In genomic region chr6:6328451-6328850, GRCh38 we compare ENCODE assay signal across 24 cellular contexts. TPM values are rescaled to one million over a fixed set of nuclear protein-coding genes. Genes with fewer than 3 reads are reported as not detected.
DNase-seq lines count a peak whose midpoint lies in the region; ATAC-seq and TF ChIP-seq lines count a peak whose summit lies in the region.
"Had no signal": no experiment of that assay in that cellular context is flagged by ENCODE, and none has a peak within 500 bp of the region (broad histone marks: within the 10 kb centered on the region; RNA-seq: fewer than 3 reads in every experiment).

No MANE protein-coding gene starts in this region.

- ATAC-seq in lung (ENCODE audit: insufficient read depth, low FRiP score): peak; percentile 13
- ATAC-seq in activated T-cell treated with anti-CD3 and anti-CD28 coated beads, Interleukin-2, amount 50 U/mL, for 72 hours (replicated peaks in 1 of 2): no peak
- no peak for ATAC-seq in GM19467 (IDR thresholded peaks at IDR 0.05; ENCODE audit: unreplicated experiment)
- ATAC-seq: GM23338, K562 had no signal

- DNase-seq in NOMO-1 (lab: John Stamatoyannopoulos, UW; ENCODE audit: unreplicated experiment in 2 of 2): peak; percentile 24 to 34
- no peak for DNase-seq in NOMO-1 treated with dmso at 0.1 percent for 144 hours (lab: John Stamatoyannopoulos, UW; ENCODE audit: unreplicated experiment)
- peak; percentile 8 to 23 for DNase-seq in Kasumi-1 (lab: John Stamatoyannopoulos, UW)
- peak; percentile 42 for DNase-seq in RPMI8226
- no peak for DNase-seq in lung (ENCODE audit: low spot score)
- no peak for DNase-seq in Karpas-422
- no peak for DNase-seq in activated T-cell treated with anti-CD3 and anti-CD28 coated beads, Interleukin-2, amount 50 U/mL, for 72 hours
- DNase-seq: 8988T; Calu3; CD4-positive, alpha-beta memory T cell; GF-D8; HCEC 1CT; NCI-H1105 treated with DMSO at 0.1 percent for 48 hours; NCI-H1694; NCI-H510A; NCI-H748 treated with DMSO at 0.1 percent for 48 hours; PC-9 had no signal

- no peaks in the 10 kb centered on the region for H3K36me3 ChIP-seq in lung (ENCODE audit: control insufficient read depth in 2 of 2, insufficient read depth in 2 of 2, low read length in 2 of 2)
- no peaks in the 10 kb centered on the region for H3K36me3 ChIP-seq in Karpas-422 (ENCODE audit: insufficient read depth, low read length)
- H3K36me3 ChIP-seq: SJSA1 had no signal

- H4K20me1 ChIP-seq in Karpas-422 (ENCODE audit: insufficient read depth, low read depth, low read length): no peaks in the 10 kb centered on the region

- H3K4me1 Mint-ChIP-seq in activated T-cell treated with anti-CD3 and anti-CD28 coated beads, Interleukin-2, amount 50 U/mL, for 72 hours (ENCODE audit: low read depth): no peaks in the 10 kb centered on the region
- H3K4me1 Mint-ChIP-seq: GM23338 had no signal

- no peak overlapping the region for H3K4me3 Mint-ChIP-seq in activated T-cell treated with anti-CD3 and anti-CD28 coated beads, Interleukin-2, amount 50 U/mL, for 72 hours
- H3K4me3 Mint-ChIP-seq: CD4-positive, alpha-beta memory T cell; GM23338 had no signal

- H3K9me2 ChIP-seq in Karpas-422 (replicated peaks; ENCODE audit: insufficient read depth, low read length): no peaks in the 10 kb centered on the region

- H3K4me2 ChIP-seq in Karpas-422 (ENCODE audit: low read depth, low read length, poor library complexity, severe bottlenecking): no peak overlapping the region
- H3K4me2 ChIP-seq: GM23338, PC-9 had no signal

- H3K79me2 ChIP-seq in Karpas-422 (ENCODE audit: low read length): no peaks in the 10 kb centered on the region

- H3K4me3 ChIP-seq in lung (no peak overlapping the region), Karpas-422 (ENCODE audit: low read length) (no peak overlapping the region)
- H3K4me3 ChIP-seq: GM23338, K562, PC-9, SJSA1 had no signal

- H3K9ac ChIP-seq in Karpas-422 (ENCODE audit: low read length): no peak overlapping the region

- H3K27me3 ChIP-seq in lung (ENCODE audit: control insufficient read depth, insufficient read depth): no peaks in the 10 kb centered on the region
- no peaks in the 10 kb centered on the region for H3K27me3 ChIP-seq in Karpas-422 (ENCODE audit: low read length)
- H3K27me3 ChIP-seq: SJSA1 had no signal

- H3K36me3 Mint-ChIP-seq in activated T-cell treated with anti-CD3 and anti-CD28 coated beads, Interleukin-2, amount 50 U/mL, for 72 hours (ENCODE audit: insufficient read depth in 2 of 2): no peaks in the 10 kb centered on the region
- H3K36me3 Mint-ChIP-seq: CD4-positive, alpha-beta memory T cell had no signal

- TF ChIP-seq CTCF in lung (IDR thresholded peaks at IDR 0.05; ENCODE audit: control extremely low read depth, extremely low read depth): no peak

- 46 to 73% methylated on average over 3 of the region's 3 CpGs for WGBS in lung, 2 donors

- H3K9me3 ChIP-seq in lung (ENCODE audit: control insufficient read depth in 2 of 2, insufficient read depth in 1 of 2, low read length in 1 of 2) (peaks cover 0 to 4% of the 10 kb centered on the region in 2 donors), Karpas-422 (ENCODE audit: low read length) (no peaks in the 10 kb centered on the region; the same call in 1 of the 2 replicates)
- H3K9me3 ChIP-seq: SJSA1 had no signal

- H3K27ac Mint-ChIP-seq in activated T-cell treated with anti-CD3 and anti-CD28 coated beads, Interleukin-2, amount 50 U/mL, for 72 hours: no peak overlapping the region
- H3K27ac Mint-ChIP-seq: CD4-positive, alpha-beta memory T cell; GM23338 had no signal

- no peaks in the 10 kb centered on the region for H3K9me3 Mint-ChIP-seq in activated T-cell treated with anti-CD3 and anti-CD28 coated beads, Interleukin-2, amount 50 U/mL, for 72 hours
- H3K9me3 Mint-ChIP-seq: CD4-positive, alpha-beta memory T cell; GM23338 had no signal

- H3K27ac ChIP-seq in lung (ENCODE audit: low read depth in 1 of 2, low read length in 1 of 2) (no peak overlapping the region), Karpas-422 (ENCODE audit: low read length) (no peak overlapping the region)
- H3K27ac ChIP-seq: PC-9, SJSA1 had no signal

- peaks cover 17% of the 10 kb centered on the region for H3K27me3 Mint-ChIP-seq in activated T-cell treated with anti-CD3 and anti-CD28 coated beads, Interleukin-2, amount 50 U/mL, for 72 hours (ENCODE audit: low read depth)

- H2AFZ ChIP-seq in Karpas-422 (ENCODE audit: low read length): no peak overlapping the region
- H2AFZ ChIP-seq: GM23338, PC-9 had no signal

- no peaks in the 10 kb centered on the region for H3K4me1 ChIP-seq in lung (ENCODE audit: control insufficient read depth in 2 of 2, insufficient read depth in 2 of 2, low read length in 2 of 2)
- peaks cover 33% of the 10 kb centered on the region for H3K4me1 ChIP-seq in Karpas-422 (ENCODE audit: low read length)

RNA-seq across cellular contexts. Expression of gene F13A1, which starts 8.0 kb away (rescaled TPM):
- total RNA-seq in lung: 10 to 100 TPM; 31.1 to 69.9 TPM
- 10 to 100 TPM in 1 of 2 donors, 1 to 10 TPM in 1; 4.3 to 15.6 TPM for polyA plus RNA-seq in lung
- 0.78 and 3.2 TPM in 2 replicates for total RNA-seq in Karpas-422 (2014; rRNA removed; shearing (Covaris generic); ENCODE audit: low replicate concordance)
- total RNA-seq in activated T-cell treated with anti-CD3 and anti-CD28 coated beads, Interleukin-2, amount 50 U/mL, for 72 hours: not detected
- total RNA-seq: Calu3, M059J, PC-9 had no signal
- polyA plus RNA-seq: AG04450, BJ, K562 had no signal

Comparison
In these comparisons a context has a peak if more than half of its experiments do, and no peak if none do; other contexts are left out.
1. DNase-seq: peak in NOMO-1 (2 of 2), Kasumi-1 (2 of 2) and RPMI8226 (single experiment); none in NOMO-1 treated with dmso at 0.1 percent for 144 hours (single experiment), lung (single experiment), Karpas-422 (single experiment) and activated T-cell treated with anti-CD3 and anti-CD28 coated beads, Interleukin-2, amount 50 U/mL, for 72 hours (0 of 2).